In genomic region chr1:160707171-160708109, GRCh38 we compare ENCODE assay signal across 15 cellular contexts. TPM values are rescaled to one million over a fixed set of nuclear protein-coding genes. Genes with fewer than 3 reads are reported as not detected.
DNase-seq lines count a peak whose midpoint lies in the region; ATAC-seq and TF ChIP-seq lines count a peak whose summit lies in the region.
"Had no signal": no experiment of that assay in that cellular context is flagged by ENCODE, and none has a peak within 500 bp of the region (broad histone marks: within the 10 kb centered on the region; RNA-seq: fewer than 3 reads in every experiment).

No MANE protein-coding gene starts in this region.

- POLR2A ChIA-PET in activated CD8-positive, alpha-beta T cell treated with anti-CD3 and anti-CD28 coated beads, Interleukin-2, amount 10 ng/mL, durations not matched to agents 7 days and 5 days (lab: Charles Lee): interaction anchor here (0.5 to 4.1 kb wide), 24 partner anchors 16 to 1697 kb away, joined by 3 to 51 read pairs (median 6); partner anchors contain the start of genes DCAF8, IFI16, LY9 and SLAMF1
- POLR2A ChIA-PET in WTC11 (lab: Charles Lee): no interaction called here

- ATAC-seq in activated CD8-positive, alpha-beta T cell treated with anti-CD3 and anti-CD28 coated beads, Interleukin-2, amount 10 ng/mL, durations not matched to agents 7 days and 5 days: peak; percentile 37
- ATAC-seq in WTC11: no peak

- intact Hi-C loops in spleen (cut with DNase I; ENCODE audit: low total_unique reads): no loop called here

- TF ChIP-seq CTCF in spleen (IDR thresholded peaks at IDR 0.05 in 8 of 11, conservative IDR thresholded peaks at IDR 0.05 in 3 of 11) (no peak), WTC11 (IDR thresholded peaks at IDR 0.05) (no peak)

- peaks cover 36 to 92% (median 84%) of the 10 kb centered on the region in 6 donors for H3K4me1 ChIP-seq in spleen
- H3K4me1 ChIP-seq: HAP-1 had no signal

- no peak for TF ChIP-seq POLR2A in spleen (IDR thresholded peaks at IDR 0.05)

- H3K9me3 Mint-ChIP-seq in activated CD8-positive, alpha-beta T cell treated with anti-CD3 and anti-CD28 coated beads, Interleukin-2, amount 10 ng/mL, durations not matched to agents 7 days and 5 days (ENCODE audit: insufficient read depth): no peaks in the 10 kb centered on the region
- H3K9me3 Mint-ChIP-seq in WTC11: no peaks in the 10 kb centered on the region
- H3K9me3 Mint-ChIP-seq: activated naive CD4-positive, alpha-beta T cell treated with anti-CD3 and anti-CD28 coated beads, Interleukin-2, amount 50 U/mL, for 72 hours; neural crest cell had no signal

- peak; percentile 76 for DNase-seq in SIG-M5 treated with dmso at 0.1 percent for 504 hours (lab: John Stamatoyannopoulos, UW; ENCODE audit: unreplicated experiment)
- DNase-seq in SIG-M5 (lab: John Stamatoyannopoulos, UW): no peak
- peak; percentile 64 for DNase-seq in Jurkat, Clone E6-1 (ENCODE audit: low read depth, low spot score)
- peak; percentile 54 for DNase-seq in activated CD8-positive, alpha-beta T cell treated with anti-CD3 and anti-CD28 coated beads, Interleukin-2, amount 10 ng/mL, durations not matched to agents 7 days and 5 days
- no peak for DNase-seq in spleen
- DNase-seq in WTC11 (ENCODE audit: low spot score): no peak
- DNase-seq in stimulated activated CD4-positive, alpha-beta T cell treated with anti-CD3 and anti-CD28 coated beads, Interleukin-1b, Interleukin-23, amount 100 ng/mL, for 48 hours: no peak
- DNase-seq in NCI-H1930 (lab: John Stamatoyannopoulos, UW): no peak
- DNase-seq: DMS79, NCI-H446 had no signal

- H3K36me3 ChIP-seq in spleen: peaks cover 0 to 22% (median 0%) of the 10 kb centered on the region in 6 donors
- H3K36me3 ChIP-seq: HAP-1 had no signal

- peak overlapping the region; percentile 7 for H3K4me3 ChIP-seq in Jurkat, Clone E6-1 (ENCODE audit: low read length)
- H3K4me3 ChIP-seq in spleen: peak overlapping the region in 7 of 8 donors; percentile 42 to 77 (median 59)
- H3K4me3 ChIP-seq: HAP-1 had no signal

- H3K36me3 Mint-ChIP-seq in activated CD8-positive, alpha-beta T cell treated with anti-CD3 and anti-CD28 coated beads, Interleukin-2, amount 10 ng/mL, durations not matched to agents 7 days and 5 days (ENCODE audit: low read depth): peaks cover 40% of the 10 kb centered on the region
- H3K36me3 Mint-ChIP-seq in WTC11: no peaks in the 10 kb centered on the region

- peaks cover 43% of the 10 kb centered on the region for H3K4me1 Mint-ChIP-seq in activated CD8-positive, alpha-beta T cell treated with anti-CD3 and anti-CD28 coated beads, Interleukin-2, amount 10 ng/mL, durations not matched to agents 7 days and 5 days (ENCODE audit: low read depth)
- peaks cover 14% of the 10 kb centered on the region for H3K4me1 Mint-ChIP-seq in WTC11
- H3K4me1 Mint-ChIP-seq: neural crest cell had no signal

- H3K27me3 Mint-ChIP-seq in activated CD8-positive, alpha-beta T cell treated with anti-CD3 and anti-CD28 coated beads, Interleukin-2, amount 10 ng/mL, durations not matched to agents 7 days and 5 days (ENCODE audit: low read depth): no peaks in the 10 kb centered on the region
- H3K27me3 Mint-ChIP-seq in WTC11 (ENCODE audit: low read depth): no peaks in the 10 kb centered on the region

- no peaks in the 10 kb centered on the region for H3K27me3 ChIP-seq in spleen (replicated peaks in 1 of 7)

- WGBS in spleen, 5 donors: 43 to 49% (median 48%) methylated on average over 9 of the region's 9 CpGs

- no peaks in the 10 kb centered on the region for H3K9me3 ChIP-seq in spleen
- H3K9me3 ChIP-seq: HAP-1 had no signal

- CTCF ChIA-PET in activated CD8-positive, alpha-beta T cell treated with anti-CD3 and anti-CD28 coated beads, Interleukin-2, amount 10 ng/mL, durations not matched to agents 7 days and 5 days (lab: Charles Lee): interaction anchor here (0.7 to 6.1 kb wide), 23 partner anchors 8 to 245 kb away, joined by 3 to 73 read pairs (median 5); partner anchors contain the start of genes ITLN2, LY9 and SLAMF7
- CTCF ChIA-PET in WTC11 (lab: Charles Lee): interaction anchor here (0.6 to 1.2 kb wide), 4 partner anchors 26 to 282 kb away, joined by 3 to 5 read pairs (median 4); partner anchors contain the start of gene ITLN2

- no peak overlapping the region for H3K27ac Mint-ChIP-seq in activated CD8-positive, alpha-beta T cell treated with anti-CD3 and anti-CD28 coated beads, Interleukin-2, amount 10 ng/mL, durations not matched to agents 7 days and 5 days
- H3K27ac Mint-ChIP-seq in WTC11: no peak overlapping the region
- H3K27ac Mint-ChIP-seq: activated naive CD4-positive, alpha-beta T cell treated with anti-CD3 and anti-CD28 coated beads, Interleukin-2, amount 50 U/mL, for 72 hours had no signal

- H3K27ac ChIP-seq in spleen: peak overlapping the region; percentile 64 to 95 (median 90)

- no peak overlapping the region for H3K4me3 Mint-ChIP-seq in activated CD8-positive, alpha-beta T cell treated with anti-CD3 and anti-CD28 coated beads, Interleukin-2, amount 10 ng/mL, durations not matched to agents 7 days and 5 days
- H3K4me3 Mint-ChIP-seq in WTC11: no peak overlapping the region
- H3K4me3 Mint-ChIP-seq: neural crest cell had no signal

TF ChIP-seq in WTC11, 78 proteins besides CTCF, POLR2A, EP300 and RAD21 (continues in another document):
- TF ChIP-seq MXD4 (CRISPR knock-in tag; IDR thresholded peaks at IDR 0.05; ENCODE audit: borderline replicate concordance) (no peak), ZBTB43 (CRISPR knock-in tag; IDR thresholded peaks at IDR 0.05) (no peak), ZNF512 (CRISPR knock-in tag; IDR thresholded peaks at IDR 0.05; ENCODE audit: borderline replicate concordance) (no peak), E2F5 (CRISPR knock-in tag; IDR thresholded peaks at IDR 0.05) (no peak), ERG (CRISPR knock-in tag; IDR thresholded peaks at IDR 0.05) (no peak)

RNA-seq across cellular contexts. Expression of gene CD48, which starts 4.2 kb away (rescaled TPM):
- 6.5 TPM for polyA plus RNA-seq in Jurkat, Clone E6-1 (2012; ENCODE audit: insufficient read depth, insufficient read length)
- 100 to 1,000 TPM; 325 to 327 TPM for total RNA-seq in activated CD8-positive, alpha-beta T cell treated with anti-CD3 and anti-CD28 coated beads, Interleukin-2, amount 10 ng/mL, durations not matched to agents 7 days and 5 days
- 100 to 1,000 TPM; 150 to 286 (median 215) TPM for total RNA-seq in spleen
- polyA plus RNA-seq in spleen: 100 to 1,000 TPM; 371 to 510 (median 479) TPM
- total RNA-seq in WTC11 (2021): 0.37 to 0.96 TPM (median 0.66 TPM) in 3 replicates
- total RNA-seq: A673, neural crest cell, SK-MEL-5 had no signal

RNA-seq across cellular contexts. Expression of gene SLAMF7, which starts 31.6 kb away (rescaled TPM):
- polyA plus RNA-seq in Jurkat, Clone E6-1 (2012; ENCODE audit: insufficient read depth, insufficient read length): not detected
- total RNA-seq in activated CD8-positive, alpha-beta T cell treated with anti-CD3 and anti-CD28 coated beads, Interleukin-2, amount 10 ng/mL, durations not matched to agents 7 days and 5 days: 100 to 1,000 TPM in 1 of 2 experiments, 10 to 100 TPM in 1; 88.5 to 102 TPM
- total RNA-seq in spleen: 100 to 1,000 TPM in 1 of 7 donors, 10 to 100 TPM in 6; 28.9 to 134 (median 63.5) TPM
- polyA plus RNA-seq in spleen: 10 to 100 TPM; 12.5 to 21.4 (median 13.3) TPM
- 0.07 to 0.15 TPM in 2 of 3 replicates, not detected in the other for total RNA-seq in WTC11 (2021)
- total RNA-seq: A673, neural crest cell had no signal

Comparison
In these comparisons a context has a peak if more than half of its experiments do, and no peak if none do; other contexts are left out.
1. DNase-seq: peak in SIG-M5 treated with dmso at 0.1 percent for 504 hours (single experiment), Jurkat, Clone E6-1 (single experiment) and activated CD8-positive, alpha-beta T cell treated with anti-CD3 and anti-CD28 coated beads, Interleukin-2, amount 10 ng/mL, durations not matched to agents 7 days and 5 days (single experiment); none in SIG-M5 (single experiment), spleen (single experiment), WTC11 (single experiment), stimulated activated CD4-positive, alpha-beta T cell treated with anti-CD3 and anti-CD28 coated beads, Interleukin-1b, Interleukin-23, amount 100 ng/mL, for 48 hours (single experiment) and NCI-H1930 (0 of 2).
2. RNA of gene CD48, which starts 4.2 kb away (total RNA-seq): 325 to 327 TPM in activated CD8-positive, alpha-beta T cell treated with anti-CD3 and anti-CD28 coated beads, Interleukin-2, amount 10 ng/mL, durations not matched to agents 7 days and 5 days and 150 to 286 TPM in spleen; 0.37 to 0.96 TPM in WTC11; every median in the first group is over 10 times any median in the second.
3. RNA of gene SLAMF7, which starts 31.6 kb away (total RNA-seq): 88.5 to 102 TPM in activated CD8-positive, alpha-beta T cell treated with anti-CD3 and anti-CD28 coated beads, Interleukin-2, amount 10 ng/mL, durations not matched to agents 7 days and 5 days and 28.9 to 134 TPM in spleen; 0.07 to 0.15 TPM in WTC11; every median in the first group is over 10 times any median in the second.